ENCODE assay signal across 12 cellular contexts in the genomic region with DNA sequence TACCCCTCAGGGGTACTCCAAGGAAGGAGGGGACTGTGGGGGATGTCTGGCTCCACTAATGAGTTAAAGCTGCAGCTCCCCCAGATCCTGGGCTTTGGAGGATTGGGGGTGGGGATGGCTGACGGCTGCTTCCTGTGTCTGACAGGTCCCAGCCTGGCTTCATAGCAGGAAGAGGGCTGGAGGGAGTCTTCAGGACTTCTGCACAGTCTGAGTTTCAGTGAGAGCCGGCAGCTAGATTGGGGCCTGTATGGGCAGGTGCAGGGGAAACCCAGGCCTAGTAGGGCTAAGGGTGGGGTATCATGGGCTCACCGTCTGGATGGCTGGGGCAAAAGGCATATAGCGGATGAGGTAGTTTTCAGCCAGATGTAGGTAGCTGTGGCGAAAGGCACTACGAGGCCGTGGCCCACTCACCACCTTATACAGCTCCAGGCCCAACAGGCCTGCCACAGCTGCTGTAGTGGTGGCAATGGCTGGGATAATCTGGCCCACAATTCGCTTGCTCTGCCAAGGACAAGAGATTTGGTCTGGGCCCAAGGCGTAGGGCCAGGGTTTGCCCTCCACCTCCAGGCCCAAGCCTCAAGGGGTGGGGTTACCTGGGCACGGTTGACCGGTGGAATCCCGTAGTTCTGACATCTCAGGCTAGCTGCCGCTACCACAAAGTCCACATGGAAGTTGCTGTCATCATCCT. TPM values are rescaled to one million over a fixed set of nuclear protein-coding genes. Genes with fewer than 3 reads are reported as not detected.
DNase-seq lines count a peak whose midpoint lies in the region; ATAC-seq and TF ChIP-seq lines count a peak whose summit lies in the region.
"Had no signal": no experiment of that assay in that cellular context is flagged by ENCODE, and none has a peak within 500 bp of the region (broad histone marks: within the 10 kb centered on the region; RNA-seq: fewer than 3 reads in every experiment).

No MANE protein-coding gene starts in this region.

- H3K27me3 ChIP-seq in DOHH2 (ENCODE audit: control insufficient read depth, low read length) (no peaks in the 10 kb centered on the region), dorsolateral prefrontal cortex (no peaks in the 10 kb centered on the region), psoas muscle (ENCODE audit: insufficient read depth in 3 of 3, low read length in 2 of 3) (no peaks in the 10 kb centered on the region), thyroid gland (no peaks in the 10 kb centered on the region)
- H3K27me3 ChIP-seq: SJCRH30 had no signal

- no peak for TF ChIP-seq POLR2A in thyroid gland (IDR thresholded peaks at IDR 0.05)

- peaks cover 22% of the 10 kb centered on the region for H3F3A ChIP-seq in DOHH2 (ENCODE audit: control insufficient read depth, insufficient read depth)

- H3K79me2 ChIP-seq in DOHH2 (ENCODE audit: control insufficient read depth, low read length), result peaks cover 19% of the 10 kb centered on the region

- no peaks in the 10 kb centered on the region for H4K20me1 ChIP-seq in DOHH2 (ENCODE audit: control insufficient read depth, insufficient read depth, low read depth, low read length)

- H3K9me3 ChIP-seq in DOHH2 (ENCODE audit: control insufficient read depth, insufficient read depth, low read length) (no peaks in the 10 kb centered on the region), KOPT-K1 (ENCODE audit: insufficient read depth, low read length, poor library complexity, severe bottlenecking) (no peaks in the 10 kb centered on the region), psoas muscle (no peaks in the 10 kb centered on the region), thyroid gland (no peaks in the 10 kb centered on the region)
- H3K9me3 ChIP-seq: SJCRH30 had no signal

- peaks cover 61% of the 10 kb centered on the region for H3K4me1 ChIP-seq in DOHH2 (ENCODE audit: control insufficient read depth, low read length)
- H3K4me1 ChIP-seq in psoas muscle, result peaks cover 40% of the 10 kb centered on the region
- peaks cover 17 to 43% of the 10 kb centered on the region in 2 donors for H3K4me1 ChIP-seq in thyroid gland

- H3K4me3 ChIP-seq in DOHH2 (ENCODE audit: low read length) (peak overlapping the region; percentile 90), dorsolateral prefrontal cortex (no peak overlapping the region), psoas muscle (no peak overlapping the region), thyroid gland (replicated peaks in 1 of 3) (no peak overlapping the region)
- H3K4me3 ChIP-seq: SJCRH30 had no signal

- H3K27ac ChIP-seq in DOHH2 (ENCODE audit: low read depth, low read length) (peak overlapping the region; percentile 98), KOPT-K1 (ENCODE audit: low read depth, low read length, poor library complexity, severe bottlenecking) (peak overlapping the region; percentile 96), dorsolateral prefrontal cortex (peak overlapping the region in 35 of 59 donors; percentile 9 to 95 (median 53)), psoas muscle (peak overlapping the region; percentile 93), thyroid gland (peak overlapping the region in 1 of 3 donors; percentile 96)
- H3K27ac ChIP-seq: SJCRH30 had no signal

- intact Hi-C loops in dorsolateral prefrontal cortex (cut with DNase I) (no loop called here), psoas muscle (cut with DNase I) (no loop called here), thyroid gland (cut with DNase I) (no loop called here)

- WGBS in psoas muscle, 3 donors, result 68 to 74% (median 70%) methylated on average over 13 of the region's 13 CpGs
- WGBS in thyroid gland, 2 donors, result 85 to 89% methylated on average over 7 to 13 of the region's 13 CpGs

- DNase-seq in dorsolateral prefrontal cortex (no peak), psoas muscle (no peak), thyroid gland (no peak), GM19240 (ENCODE audit: insufficient read length, low spot score) (no peak), occipital lobe (lab: John Stamatoyannopoulos, UW) (no peak)
- DNase-seq: NCI-H446, SJCRH30 had no signal

- no peaks in the 10 kb centered on the region for H3K9me2 ChIP-seq in DOHH2 (replicated peaks; ENCODE audit: control insufficient read depth, low read length)

- peak overlapping the region; percentile 99 for H3K4me2 ChIP-seq in DOHH2 (ENCODE audit: low read length)

- H3K36me3 ChIP-seq in DOHH2 (ENCODE audit: control insufficient read depth, low read length), result peaks cover 22% of the 10 kb centered on the region
- H3K36me3 ChIP-seq in KOPT-K1 (ENCODE audit: insufficient read depth, low read length), result peaks cover 36% of the 10 kb centered on the region; the same call in 1 of the 2 replicates
- H3K36me3 ChIP-seq in psoas muscle (ENCODE audit: insufficient read depth in 1 of 2, low read depth in 1 of 2), result peaks cover 0 to 12% of the 10 kb centered on the region in 2 donors
- peaks cover 6 to 17% of the 10 kb centered on the region in 2 donors for H3K36me3 ChIP-seq in thyroid gland
- H3K36me3 ChIP-seq: SJCRH30 had no signal

- ATAC-seq in psoas muscle (no peak), HG03025 (IDR thresholded peaks at IDR 0.05; ENCODE audit: low FRiP score, unreplicated experiment) (no peak)

- TF ChIP-seq CTCF in DOHH2 (IDR thresholded peaks at IDR 0.05; ENCODE audit: low read depth, low read length, poor library complexity, severe bottlenecking), result no peak
- TF ChIP-seq CTCF in dorsolateral prefrontal cortex (IDR thresholded peaks at IDR 0.05 in 54 of 56, conservative IDR thresholded peaks at IDR 0.05 in 2 of 56; ENCODE audit: low read depth in 1 of 56, partially characterized antibody in 56 of 56), result no peak
- no peak for TF ChIP-seq CTCF in psoas muscle (IDR thresholded peaks at IDR 0.05)
- TF ChIP-seq CTCF in thyroid gland (IDR thresholded peaks at IDR 0.05), result no peak

RNA-seq across cellular contexts. Expression of a gene that starts 4.5 kb away (rescaled TPM):
- total RNA-seq in dorsolateral prefrontal cortex, result 1 to 10 TPM; 1.6 to 8.8 (median 5.3) TPM
- total RNA-seq in psoas muscle, result 10 to 100 TPM in 1 of 4 donors, 1 to 10 TPM in 3; 2.2 to 20.1 (median 3.6) TPM
- 1 to 10 TPM; 2.4 to 5.2 (median 3.6) TPM for polyA plus RNA-seq in psoas muscle
- 1 to 10 TPM; 3.1 to 7.3 (median 5.6) TPM for total RNA-seq in thyroid gland
- 12.3 TPM for total RNA-seq in occipital lobe

RNA-seq across cellular contexts. Expression of a gene that starts 6.2 kb away (rescaled TPM):
- total RNA-seq in dorsolateral prefrontal cortex, result 10 to 100 TPM in 118 of 120 experiments, 1 to 10 TPM in 2; 9.9 to 55.4 (median 21.1) TPM
- 10 to 100 TPM in 1 of 4 donors, 1 to 10 TPM in 3; 4.9 to 10.4 (median 7.3) TPM for total RNA-seq in psoas muscle
- 1 to 10 TPM; 3.3 to 4.2 (median 4.1) TPM for polyA plus RNA-seq in psoas muscle
- total RNA-seq in thyroid gland, result 10 to 100 TPM; 50.1 to 87.5 (median 69.3) TPM
- 3.4 TPM for total RNA-seq in occipital lobe

RNA-seq across cellular contexts. Expression of a gene that starts 7.9 kb away (rescaled TPM):
- total RNA-seq in dorsolateral prefrontal cortex (under 1 TPM in 8 of 120 experiments, not detected in 112; 0.19 to 0.84 (median 0.50) TPM), psoas muscle (not detected), thyroid gland (not detected), occipital lobe (not detected)
- under 1 TPM in 2 of 3 donors, not detected in 1; 0.03 to 0.28 TPM for polyA plus RNA-seq in psoas muscle
- total RNA-seq: HT1080, renal cortical epithelial cell, SJCRH30 had no signal

RNA-seq across cellular contexts. Expression of a gene that starts 21.2 kb away (rescaled TPM):
- total RNA-seq in dorsolateral prefrontal cortex (100 to 1,000 TPM in 104 of 120 experiments, 10 to 100 TPM in 16; 82.9 to 160 (median 118) TPM), psoas muscle (10 to 100 TPM; 11.6 to 16.1 (median 13.1) TPM), thyroid gland (10 to 100 TPM; 42.4 to 74.0 (median 43.8) TPM), occipital lobe (70.3 TPM)
- polyA plus RNA-seq in psoas muscle, result 10 to 100 TPM in 1 of 3 donors, 1 to 10 TPM in 2; 9.1 to 15.5 (median 9.5) TPM

RNA-seq across cellular contexts. Expression of a gene that starts 48.8 kb away (rescaled TPM):
- 1 to 10 TPM in 116 of 120 experiments, under 1 TPM in 4; 0.38 to 9.2 (median 3.0) TPM for total RNA-seq in dorsolateral prefrontal cortex
- 1 to 10 TPM in 2 of 4 donors, under 1 TPM in 2; 0.36 to 1.2 (median 0.81) TPM for total RNA-seq in psoas muscle
- 1 to 10 TPM; 1.3 to 4.6 (median 2.0) TPM for polyA plus RNA-seq in psoas muscle
- 1 to 10 TPM in 3 of 4 donors, under 1 TPM in 1; 0.73 to 7.0 (median 3.3) TPM for total RNA-seq in thyroid gland
- 2.2 TPM for total RNA-seq in occipital lobe
